Comparison of ENCODE assay signal across 8 cellular contexts in genomic region chr11:57335343-57336110, GRCh38. TPM values are rescaled to one million over a fixed set of nuclear protein-coding genes. Genes with fewer than 3 reads are reported as not detected.
DNase-seq lines count a peak whose midpoint lies in the region; ATAC-seq and TF ChIP-seq lines count a peak whose summit lies in the region.

SSRP1 (minus strand) TSS chr11:57335892; CDS start chr11:57335121, 771 bp downstream.

- H3K27me3 ChIP-seq in PC-3 (ENCODE audit: low read length) = no peaks in the 10 kb centered on the region
- no peaks in the 10 kb centered on the region for H3K27me3 ChIP-seq in esophagus muscularis mucosa
- no peaks in the 10 kb centered on the region for H3K27me3 ChIP-seq in muscle layer of duodenum (ENCODE audit: low read depth, low read length)

- no peak for TF ChIP-seq POLR2A in esophagus muscularis mucosa (IDR thresholded peaks at IDR 0.05; ENCODE audit: low read depth)

- ATAC-seq in GM21528 (IDR thresholded peaks at IDR 0.05; ENCODE audit: low FRiP score, unreplicated experiment) (peak; percentile 99), PC-3 (peak; percentile 99)
- peak; percentile 99 for ATAC-seq in activated T-cell treated with anti-CD3 and anti-CD28 coated beads, Interleukin-2, amount 50 U/mL, for 4 hours

- H4K20me1 ChIP-seq in PC-3 (ENCODE audit: low read length) = no peaks in the 10 kb centered on the region

- H3K27me3 Mint-ChIP-seq in activated T-cell treated with anti-CD3 and anti-CD28 coated beads, Interleukin-2, amount 50 U/mL, for 4 hours (ENCODE audit: low read depth) = peaks cover 2% of the 10 kb centered on the region

- H3K4me3 ChIP-seq in PC-3 (ENCODE audit: low read length) = peak within 1 kb of the TSS; percentile 87
- peak within 1 kb of the TSS; percentile 81 to 97 (median 90) for H3K4me3 ChIP-seq in esophagus muscularis mucosa
- peak within 1 kb of the TSS; percentile 74 to 75 for H3K4me3 ChIP-seq in muscle layer of duodenum (ENCODE audit: low read depth in 1 of 2, low read length in 2 of 2)

- 0% methylated on average over 1 of the region's 69 CpGs for WGBS in esophagus muscularis mucosa

- no peaks in the 10 kb centered on the region for H3F3A ChIP-seq in PC-3 (ENCODE audit: low read length, unreplicated experiment)

- H3K36me3 Mint-ChIP-seq in activated T-cell treated with anti-CD3 and anti-CD28 coated beads, Interleukin-2, amount 50 U/mL, for 4 hours (ENCODE audit: insufficient read depth) = peaks cover 38% of the 10 kb centered on the region

- H3K36me3 ChIP-seq in PC-3 (ENCODE audit: low read depth, low read length) (peaks cover 35% of the 10 kb centered on the region), esophagus muscularis mucosa (peaks cover 27 to 39% (median 33%) of the 10 kb centered on the region in 4 donors), muscle layer of duodenum (ENCODE audit: control insufficient read depth in 1 of 2, insufficient read depth in 2 of 2, low read length in 2 of 2) (peaks cover 19 to 28% of the 10 kb centered on the region in 2 donors)

- H3K9ac ChIP-seq in PC-3 (ENCODE audit: low read length) = peak within 1 kb of the TSS; percentile 96

- H3K27ac ChIP-seq in PC-3 (ENCODE audit: low read length) = peak within 1 kb of the TSS; percentile 51
- peak within 1 kb of the TSS; percentile 85 to 96 (median 92) for H3K27ac ChIP-seq in esophagus muscularis mucosa (replicated peaks in 1 of 4)
- peak within 1 kb of the TSS; percentile 86 for H3K27ac ChIP-seq in muscle layer of duodenum (ENCODE audit: low read length)

- TF ChIP-seq CTCF in PC-3 (conservative IDR thresholded peaks at IDR 0.05; ENCODE audit: low read depth, low read length) (0 out of 2 replicates have a peak, but pooled peaks have one; percentile 9), esophagus muscularis mucosa (IDR thresholded peaks at IDR 0.05) (peak in 1 of 3 experiments; percentile 11)

- CTCF ChIA-PET in PC-3 (lab: Charles Lee) = interaction anchor here (0.6 kb wide), 1 partner anchor 13 kb away, joined by 4 read pairs; no protein-coding TSS in a partner anchor

- peaks cover 51% of the 10 kb centered on the region for H3K79me2 ChIP-seq in PC-3 (ENCODE audit: low read length)

- POLR2A ChIA-PET in PC-3 (lab: Charles Lee; ENCODE audit: unreplicated experiment) = interaction anchor here (0.6 to 1.1 kb wide), 4 partner anchors 13 to 337 kb away, joined by 3 to 7 read pairs (median 4); no protein-coding TSS in a partner anchor

- H3K4me2 ChIP-seq in PC-3 (ENCODE audit: low read length) = peak within 1 kb of the TSS; percentile 98

- no TSS peak for BruUV-seq in PC-3 (replicated peaks; lab: Mats Ljungman, UMichigan)

- H3K4me1 ChIP-seq in PC-3 (ENCODE audit: insufficient read depth, low read length) = peaks cover 23% of the 10 kb centered on the region
- H3K4me1 ChIP-seq in esophagus muscularis mucosa = peaks cover 17 to 34% (median 31%) of the 10 kb centered on the region in 4 donors
- peaks cover 3 to 16% of the 10 kb centered on the region in 2 donors for H3K4me1 ChIP-seq in muscle layer of duodenum (ENCODE audit: control insufficient read depth in 1 of 2, insufficient read depth in 2 of 2, low read length in 2 of 2)

- TF ChIP-seq EP300 in esophagus muscularis mucosa (IDR thresholded peaks at IDR 0.05) = no peak

- intact Hi-C loops in PC-3 (cut with micrococcal nuclease) (loop anchor here (1.0 kb wide), 2 partner anchors 10 to 332 kb away; no protein-coding TSS in a partner anchor), esophagus muscularis mucosa (cut with DNase I) (no loop called here)

- peak; percentile 68 for DNase-seq in DMS153 treated with DMSO at 0.1 percent for 48 hours (lab: John Stamatoyannopoulos, UW; ENCODE audit: unreplicated experiment)
- peak; percentile 80 for DNase-seq in HuH-7.5 (ENCODE audit: low spot score)
- DNase-seq in PC-3 = peak; percentile 92
- peak; percentile 83 for DNase-seq in activated T-cell treated with anti-CD3 and anti-CD28 coated beads, Interleukin-2, amount 50 U/mL, for 4 hours
- DNase-seq in esophagus muscularis mucosa (ENCODE audit: extremely low spot score) = no peak
- peak; percentile 82 for DNase-seq in stimulated activated CD8-positive, alpha-beta memory T cell treated with anti-CD3 and anti-CD28 coated beads, Interleukin-7, amount 100 ng/mL, for 4 hours (ENCODE audit: low read depth in 2 of 2)

- peak within 1 kb of the TSS; percentile 86 for H3K4me3 Mint-ChIP-seq in activated T-cell treated with anti-CD3 and anti-CD28 coated beads, Interleukin-2, amount 50 U/mL, for 4 hours

- H3K9me3 Mint-ChIP-seq in activated T-cell treated with anti-CD3 and anti-CD28 coated beads, Interleukin-2, amount 50 U/mL, for 4 hours = no peaks in the 10 kb centered on the region

- peaks cover 35% of the 10 kb centered on the region for H3K4me1 Mint-ChIP-seq in activated T-cell treated with anti-CD3 and anti-CD28 coated beads, Interleukin-2, amount 50 U/mL, for 4 hours (ENCODE audit: low read depth)

- no peaks in the 10 kb centered on the region for H3K9me2 ChIP-seq in PC-3 (replicated peaks; ENCODE audit: low read length)

- H3K9me3 ChIP-seq in PC-3 (ENCODE audit: low read length) (no peaks in the 10 kb centered on the region), esophagus muscularis mucosa (no peaks in the 10 kb centered on the region), muscle layer of duodenum (ENCODE audit: control insufficient read depth in 1 of 2, low read length in 2 of 2) (no peaks in the 10 kb centered on the region)

- H2AFZ ChIP-seq in PC-3 (ENCODE audit: low read length) = peak within 1 kb of the TSS; percentile 98

RNA-seq across cellular contexts. Expression of gene SSRP1, which starts in this region (rescaled TPM):
- total RNA-seq in PC-3 (2014; rRNA removed) = 228 and 341 TPM in 2 replicates
- 100 to 1,000 TPM; 287 to 317 (median 302) TPM for total RNA-seq in activated T-cell treated with anti-CD3 and anti-CD28 coated beads, Interleukin-2, amount 50 U/mL, for 4 hours
- 100 to 1,000 TPM in 1 of 4 donors, 10 to 100 TPM in 3; 74.6 to 101 (median 88.1) TPM for total RNA-seq in esophagus muscularis mucosa
